ENCODE assay signal across 8 cellular contexts in the genomic region with DNA sequence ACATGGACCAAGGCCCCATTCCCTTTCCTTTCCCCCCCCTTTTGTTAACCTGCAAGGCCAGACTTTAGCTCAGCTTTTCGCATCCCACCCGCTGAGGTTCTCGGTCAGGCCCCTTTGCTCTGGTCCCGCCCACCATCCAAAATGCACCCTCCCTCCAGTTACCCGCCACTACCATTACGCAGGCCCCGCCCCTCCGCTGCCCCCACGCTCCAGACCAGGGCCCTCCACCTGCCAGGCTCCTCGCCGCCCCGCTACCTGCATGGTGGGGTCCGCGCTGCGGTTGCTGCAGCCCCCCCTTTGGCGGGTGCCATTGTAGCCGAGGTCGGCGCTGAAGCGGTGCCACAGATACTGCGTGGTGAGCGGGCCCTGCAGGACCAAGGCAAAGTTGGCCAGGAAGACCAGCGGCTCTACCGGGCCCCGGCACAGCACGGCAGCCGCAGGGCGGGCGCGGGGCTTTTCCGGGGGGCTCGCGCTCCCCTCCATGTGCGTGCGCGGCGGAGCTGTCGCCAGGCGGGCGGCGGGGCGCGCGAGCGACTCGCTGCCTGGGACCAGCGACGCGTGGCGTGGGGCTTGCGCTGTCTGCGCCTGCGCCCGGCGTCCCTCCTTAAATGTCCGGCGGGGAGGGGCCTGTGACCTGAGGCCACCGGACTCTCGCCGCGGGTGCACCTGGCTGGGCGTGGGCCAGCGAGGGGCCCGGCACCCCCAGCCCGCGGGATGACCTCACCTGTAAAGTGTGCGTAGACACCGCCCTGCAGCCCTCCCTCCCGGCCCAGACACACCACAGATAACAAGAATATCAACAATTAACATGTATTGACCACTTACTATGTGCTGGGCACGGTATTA. TPM values are rescaled to one million over a fixed set of nuclear protein-coding genes. Genes with fewer than 3 reads are reported as not detected.
DNase-seq lines count a peak whose midpoint lies in the region; ATAC-seq lines count a peak whose summit lies in the region.

A gene (minus strand): TSS at position 581 of the 846 bp plus-strand sequence. CDS start 98 bp downstream, at position 483.

- peak within 1 kb of the TSS; percentile 71 for H3K9ac ChIP-seq in mucosa of stomach (ENCODE audit: low read length)

- H3K9me3 ChIP-seq in esophagus (ENCODE audit: control insufficient read depth in 2 of 2, insufficient read depth in 1 of 2, low read depth in 1 of 2, low read length in 1 of 2) = no peaks in the 10 kb centered on the region
- H3K9me3 ChIP-seq in mucosa of stomach (ENCODE audit: control insufficient read depth, low read length) = no peaks in the 10 kb centered on the region

- H3K36me3 ChIP-seq in esophagus (ENCODE audit: control insufficient read depth in 2 of 2, insufficient read depth in 2 of 2, low read length in 1 of 2) = no peaks in the 10 kb centered on the region
- H3K36me3 ChIP-seq in mucosa of stomach (ENCODE audit: control insufficient read depth, insufficient read depth, low read length) = no peaks in the 10 kb centered on the region

- H3K4me3 ChIP-seq in esophagus (ENCODE audit: low read depth in 1 of 2, low read length in 2 of 2) = peak within 1 kb of the TSS; percentile 61 to 70
- peak within 1 kb of the TSS; percentile 63 for H3K4me3 ChIP-seq in mucosa of stomach (ENCODE audit: low read length)

- peak within 1 kb of the TSS in 1 of 2 donors; percentile 21 for H3K27ac ChIP-seq in esophagus (ENCODE audit: low read depth in 2 of 2, low read length in 1 of 2)

- DNase-seq in ELF-1 (ENCODE audit: low read depth, low spot score) (peak; percentile 50), NCI-H345 treated with DMSO at 0.1 percent for 48 hours (lab: John Stamatoyannopoulos, UW; ENCODE audit: unreplicated experiment) (peak; percentile 74)
- peak; percentile 30 for DNase-seq in activated CD8-positive, alpha-beta memory T cell treated with anti-CD3 and anti-CD28 coated beads, Interleukin-2, amount 50 U/mL, for 24 hours (ENCODE audit: extremely low read depth)
- DNase-seq in stimulated activated naive CD8-positive, alpha-beta T cell treated with anti-CD3 and anti-CD28 coated beads, Interleukin-15, Interleukin-2, amounts not matched to agents 100 U/mL and 50 U/mL, for 24 hours = peak; percentile 81

- H3K27me3 ChIP-seq in esophagus (ENCODE audit: control insufficient read depth in 1 of 2, insufficient read depth in 2 of 2, low read length in 2 of 2) = no peaks in the 10 kb centered on the region
- no peaks in the 10 kb centered on the region for H3K27me3 ChIP-seq in mucosa of stomach (ENCODE audit: control insufficient read depth, insufficient read depth, low read length)

- 1% methylated on average over 64 to 70 of the region's 70 CpGs for WGBS in esophagus, 2 donors

- peaks cover 0 to 10% of the 10 kb centered on the region in 2 donors for H3K4me1 ChIP-seq in esophagus (ENCODE audit: control insufficient read depth in 2 of 2, insufficient read depth in 2 of 2, low read length in 1 of 2)
- H3K4me1 ChIP-seq in mucosa of stomach (ENCODE audit: control insufficient read depth, insufficient read depth, low read length) = peaks cover 39% of the 10 kb centered on the region

- ATAC-seq in HG02588 (IDR thresholded peaks at IDR 0.05; ENCODE audit: unreplicated experiment) (peak; percentile 70), HG03342 (IDR thresholded peaks at IDR 0.05; ENCODE audit: unreplicated experiment) (no peak)
- ATAC-seq in stimulated activated naive CD8-positive, alpha-beta T cell treated with anti-CD3 and anti-CD28 coated beads, Interleukin-15, Interleukin-2, amounts not matched to agents 100 U/mL and 50 U/mL, for 24 hours = peak; percentile 82

RNA-seq across cellular contexts. Expression of the gene that starts here (rescaled TPM):
- 1 to 10 TPM in 1 of 2 donors, under 1 TPM in 1; 0.86 to 1.6 TPM for polyA plus RNA-seq in esophagus

Comparison
In these comparisons a context has a peak if more than half of its experiments do, and no peak if none do; other contexts are left out.
1. DNase-seq: peak in every context shown above with its lines; median percentile 81 in stimulated activated naive CD8-positive, alpha-beta T cell treated with anti-CD3 and anti-CD28 coated beads, Interleukin-15, Interleukin-2, amounts not matched to agents 100 U/mL and 50 U/mL, for 24 hours; 74 in NCI-H345 treated with DMSO at 0.1 percent for 48 hours; 50 in ELF-1; 30 in activated CD8-positive, alpha-beta memory T cell treated with anti-CD3 and anti-CD28 coated beads, Interleukin-2, amount 50 U/mL, for 24 hours.